14 cellular contexts compared by ENCODE assay signal in genomic region chr2:105426626-105427292, GRCh38. TPM values are rescaled to one million over a fixed set of nuclear protein-coding genes. Genes with fewer than 3 reads are reported as not detected.
DNase-seq lines count a peak whose midpoint lies in the region; ATAC-seq and TF ChIP-seq lines count a peak whose summit lies in the region.
"Had no signal": no experiment of that assay in that cellular context is flagged by ENCODE, and none has a peak within 500 bp of the region (broad histone marks: within the 10 kb centered on the region; RNA-seq: fewer than 3 reads in every experiment).

No MANE protein-coding gene starts in this region.

- DNase-seq in CD8-positive, alpha-beta T cell: no peak
- DNase-seq in T-helper 17 cell (no peak), neural progenitor cell (ENCODE audit: low spot score) (no peak), ureter (ENCODE audit: low spot score) (no peak), glomerular visceral epithelial cell (ENCODE audit: extremely low spot score) (no peak), NCI-H510A (lab: John Stamatoyannopoulos, UW) (no peak), HPDE6-E6E7 (ENCODE audit: extremely low spot score) (no peak)
- no peak for DNase-seq in effector memory CD8-positive, alpha-beta T cell
- DNase-seq: BE2C, GOT3, hypothalamus had no signal

- no peaks in the 10 kb centered on the region for H3K9me3 Mint-ChIP-seq in CD8-positive, alpha-beta T cell
- no peaks in the 10 kb centered on the region for H3K9me3 Mint-ChIP-seq in effector memory CD8-positive, alpha-beta T cell
- H3K9me3 Mint-ChIP-seq in neural progenitor cell: no peaks in the 10 kb centered on the region

- POLR2A ChIA-PET in CD8-positive, alpha-beta T cell (lab: Charles Lee): no interaction called here

- no peaks in the 10 kb centered on the region for H3K27me3 ChIP-seq in CD8-positive, alpha-beta T cell (ENCODE audit: insufficient read depth, low read length)
- H3K27me3 ChIP-seq in neural progenitor cell: no peaks in the 10 kb centered on the region
- H3K27me3 ChIP-seq: BE2C, breast epithelium had no signal

- H3K36me3 Mint-ChIP-seq in CD8-positive, alpha-beta T cell: no peaks in the 10 kb centered on the region
- H3K36me3 Mint-ChIP-seq in T-helper 17 cell (ENCODE audit: low read depth): peaks cover 2% of the 10 kb centered on the region
- H3K36me3 Mint-ChIP-seq in effector memory CD8-positive, alpha-beta T cell (ENCODE audit: insufficient read depth): peaks cover 2% of the 10 kb centered on the region
- H3K36me3 Mint-ChIP-seq in neural progenitor cell: no peaks in the 10 kb centered on the region

- CTCF ChIA-PET in CD8-positive, alpha-beta T cell (lab: Charles Lee): no interaction called here

- H3K4me1 Mint-ChIP-seq in CD8-positive, alpha-beta T cell (ENCODE audit: low read depth): peaks cover 27% of the 10 kb centered on the region
- peaks cover 16% of the 10 kb centered on the region for H3K4me1 Mint-ChIP-seq in T-helper 17 cell
- H3K4me1 Mint-ChIP-seq in effector memory CD8-positive, alpha-beta T cell (ENCODE audit: low read depth in 2 of 2): peaks cover 18 to 20% of the 10 kb centered on the region in 2 donors
- H3K4me1 Mint-ChIP-seq in neural progenitor cell: peaks cover 22% of the 10 kb centered on the region

- no peaks in the 10 kb centered on the region for H3F3A ChIP-seq in neural progenitor cell (ENCODE audit: low read depth)

- H3K4me3 ChIP-seq in CD8-positive, alpha-beta T cell (ENCODE audit: low read depth, low read length): no peak overlapping the region
- H3K4me3 ChIP-seq in neural progenitor cell: no peak overlapping the region
- H3K4me3 ChIP-seq: breast epithelium, SK-N-MC had no signal

- H3K9me3 ChIP-seq in CD8-positive, alpha-beta T cell (ENCODE audit: low read length): no peaks in the 10 kb centered on the region
- no peaks in the 10 kb centered on the region for H3K9me3 ChIP-seq in T-helper 17 cell (ENCODE audit: control insufficient read depth, low read length, poor library complexity, severe bottlenecking)
- no peaks in the 10 kb centered on the region for H3K9me3 ChIP-seq in neural progenitor cell (ENCODE audit: low read depth)
- H3K9me3 ChIP-seq: BE2C, breast epithelium had no signal

- H3K79me2 ChIP-seq in neural progenitor cell (ENCODE audit: low read depth): no peaks in the 10 kb centered on the region

- no peak for TF ChIP-seq CTCF in CD8-positive, alpha-beta T cell (IDR thresholded peaks at IDR 0.05)
- TF ChIP-seq CTCF in neural progenitor cell (IDR thresholded peaks at IDR 0.05): no peak

- H2AFZ ChIP-seq in neural progenitor cell (replicated peaks): no peak overlapping the region

- no peaks in the 10 kb centered on the region for H4K20me1 ChIP-seq in neural progenitor cell (ENCODE audit: low read depth)

- intact Hi-C loops in CD8-positive, alpha-beta T cell (cut with DNase I, micrococcal nuclease): no loop called here

- ATAC-seq in CD8-positive, alpha-beta T cell: peak; percentile 62
- peak; percentile 52 for ATAC-seq in T-helper 17 cell
- peak; percentile 56 for ATAC-seq in effector memory CD8-positive, alpha-beta T cell (replicated peaks)
- ATAC-seq: activated CD4-positive, CD25-positive, alpha-beta regulatory T cell treated with anti-CD3 and anti-CD28 coated beads, Interleukin-2, amount 50 U/mL, for 24 hours had no signal

- H3K27ac Mint-ChIP-seq in CD8-positive, alpha-beta T cell: peak overlapping the region; percentile 11
- H3K27ac Mint-ChIP-seq in T-helper 17 cell (no peak overlapping the region), neural progenitor cell (peak overlapping the region; percentile 5)
- H3K27ac Mint-ChIP-seq in effector memory CD8-positive, alpha-beta T cell: peak overlapping the region; percentile 72 to 83

- H3K4me3 Mint-ChIP-seq in CD8-positive, alpha-beta T cell: peak overlapping the region; percentile 63
- H3K4me3 Mint-ChIP-seq in T-helper 17 cell (peak overlapping the region; percentile 49), neural progenitor cell (no peak overlapping the region)
- peak overlapping the region; percentile 50 to 65 for H3K4me3 Mint-ChIP-seq in effector memory CD8-positive, alpha-beta T cell

- no peak overlapping the region for H3K4me2 ChIP-seq in neural progenitor cell

- peaks cover 4% of the 10 kb centered on the region for H3K27me3 Mint-ChIP-seq in CD8-positive, alpha-beta T cell (ENCODE audit: low read depth)
- peaks cover 37% of the 10 kb centered on the region for H3K27me3 Mint-ChIP-seq in T-helper 17 cell
- H3K27me3 Mint-ChIP-seq in effector memory CD8-positive, alpha-beta T cell: peaks cover 26 to 40% of the 10 kb centered on the region in 2 donors
- peaks cover 4% of the 10 kb centered on the region for H3K27me3 Mint-ChIP-seq in neural progenitor cell (ENCODE audit: insufficient read depth, low read depth)

- H3K4me1 ChIP-seq in CD8-positive, alpha-beta T cell (ENCODE audit: insufficient read depth, low read length): peaks cover 25% of the 10 kb centered on the region
- peaks cover 9% of the 10 kb centered on the region for H3K4me1 ChIP-seq in neural progenitor cell
- H3K4me1 ChIP-seq: BE2C had no signal

- no peaks in the 10 kb centered on the region for H3K36me3 ChIP-seq in CD8-positive, alpha-beta T cell (ENCODE audit: insufficient read depth, low read length)
- no peaks in the 10 kb centered on the region for H3K36me3 ChIP-seq in neural progenitor cell
- H3K36me3 ChIP-seq: BE2C, breast epithelium had no signal

- H3K27ac ChIP-seq in CD8-positive, alpha-beta T cell (ENCODE audit: low read depth, low read length): no peak overlapping the region
- H3K27ac ChIP-seq in neural progenitor cell: no peak overlapping the region
- H3K27ac ChIP-seq: breast epithelium, SK-N-MC had no signal

- no peak overlapping the region for H3K9ac ChIP-seq in neural progenitor cell

RNA-seq across cellular contexts. Expression of gene FHL2, which starts 27.9 kb away (rescaled TPM):
- under 1 TPM; 0.38 to 0.64 TPM for total RNA-seq in CD8-positive, alpha-beta T cell
- total RNA-seq in T-helper 17 cell: 1 to 10 TPM in 1 of 2 donors, under 1 TPM in 1; 0.65 to 8.9 TPM
- total RNA-seq in neural progenitor cell (ENCODE audit: low replicate concordance): 17.8 and 20.7 TPM in 2 replicates
- total RNA-seq in ureter: 120 TPM
